In the genomic region with DNA sequence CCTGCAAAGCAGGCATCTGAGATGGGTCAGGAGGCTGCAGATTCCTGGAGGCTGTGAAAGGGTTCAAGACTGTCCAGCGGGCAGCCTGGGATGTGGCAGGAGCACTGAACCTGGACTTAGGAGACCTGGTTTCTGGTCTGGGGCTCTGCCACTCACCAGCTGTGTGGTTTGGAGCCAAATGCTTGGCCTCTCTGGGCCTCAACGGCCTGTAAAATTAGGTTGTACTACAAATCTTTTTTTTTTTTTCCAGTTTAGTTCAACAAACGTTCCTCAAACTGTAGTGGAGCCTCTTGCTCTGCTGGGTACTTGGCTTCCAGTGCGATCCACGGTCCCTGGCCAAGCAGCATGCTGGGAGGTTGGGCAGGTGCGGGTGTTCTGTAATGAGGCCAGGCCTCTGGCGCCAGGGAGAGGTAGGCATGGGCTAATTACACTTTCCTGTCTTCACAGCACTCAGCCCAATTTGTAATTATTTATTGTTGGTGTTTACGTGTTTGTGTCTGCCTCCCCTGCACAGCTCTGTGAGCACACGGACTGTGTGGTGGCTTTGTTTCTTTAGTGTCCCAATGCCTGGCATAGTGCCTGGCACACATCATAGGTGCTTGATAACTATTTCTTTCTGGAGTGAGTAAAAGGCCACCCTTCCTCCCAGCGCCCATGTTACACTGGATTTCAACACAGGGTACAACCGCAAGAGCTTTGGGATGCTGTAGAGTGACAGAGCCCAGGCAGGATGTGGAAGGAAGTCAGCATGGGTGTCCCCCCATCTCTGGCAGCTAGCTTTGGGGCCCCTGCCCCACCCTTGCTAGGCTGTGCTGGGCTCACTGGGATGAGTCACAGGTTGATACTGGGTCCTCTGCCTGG, we compare ENCODE assay signal across 10 cellular contexts. TPM values are rescaled to one million over a fixed set of nuclear protein-coding genes. Genes with fewer than 3 reads are reported as not detected.
DNase-seq lines count a peak whose midpoint lies in the region; ATAC-seq lines count a peak whose summit lies in the region.
"Had no signal": no experiment of that assay in that cellular context is flagged by ENCODE, and none has a peak within 500 bp of the region (broad histone marks: within the 10 kb centered on the region; RNA-seq: fewer than 3 reads in every experiment).

No MANE protein-coding gene starts in this region.

- no peak overlapping the region for H3K4me3 ChIP-seq in esophagus (ENCODE audit: low read depth in 1 of 2, low read length in 2 of 2)
- H3K4me3 ChIP-seq in aorta (ENCODE audit: low read length in 2 of 2), result no peak overlapping the region
- no peak overlapping the region for H3K4me3 ChIP-seq in effector memory CD4-positive, alpha-beta T cell (ENCODE audit: insufficient read depth, low read depth, low read length, poor library complexity, severe bottlenecking)

- 55 to 68% methylated on average over 11 of the region's 11 CpGs for WGBS in esophagus, 2 donors
- WGBS in aorta, 2 donors, result 69 to 71% methylated on average over 11 of the region's 11 CpGs

- H3K4me1 ChIP-seq in esophagus (ENCODE audit: control insufficient read depth in 2 of 2, insufficient read depth in 2 of 2, low read length in 1 of 2), result peaks cover 0 to 30% of the 10 kb centered on the region in 2 donors
- peaks cover 0 to 3% of the 10 kb centered on the region in 2 donors for H3K4me1 ChIP-seq in aorta (ENCODE audit: control insufficient read depth in 1 of 2, insufficient read depth in 2 of 2, low read length in 2 of 2)
- no peaks in the 10 kb centered on the region for H3K4me1 ChIP-seq in effector memory CD4-positive, alpha-beta T cell (ENCODE audit: control insufficient read depth, insufficient read depth, low read length, poor library complexity, severe bottlenecking)

- H3K27me3 ChIP-seq in esophagus (ENCODE audit: control insufficient read depth in 1 of 2, insufficient read depth in 2 of 2, low read length in 2 of 2) (no peaks in the 10 kb centered on the region), aorta (ENCODE audit: control insufficient read depth in 1 of 2, insufficient read depth in 2 of 2, low read length in 1 of 2) (no peaks in the 10 kb centered on the region)
- H3K27me3 ChIP-seq in effector memory CD4-positive, alpha-beta T cell (replicated peaks; ENCODE audit: control insufficient read depth, insufficient read depth, low read length, poor library complexity, severe bottlenecking), result no peaks in the 10 kb centered on the region

- peak; percentile 35 for DNase-seq in HCEC 1CT
- peak; percentile 68 for DNase-seq in NCI-H460 (ENCODE audit: extremely low read depth, low read depth)
- DNase-seq in sciatic nerve (ENCODE audit: low spot score), result no peak
- no peak for DNase-seq in aorta
- DNase-seq in effector memory CD4-positive, alpha-beta T cell, result no peak
- DNase-seq: activated B cell treated with CpG ODN at 0.5 μM for 24 hours, OCI-M1 had no signal

- ATAC-seq in sciatic nerve (peak; percentile 47), HG03280 (IDR thresholded peaks at IDR 0.05; ENCODE audit: unreplicated experiment) (no peak), GM18868 (IDR thresholded peaks at IDR 0.05; ENCODE audit: unreplicated experiment) (no peak), aorta (ENCODE audit: low FRiP score) (no peak)

- intact Hi-C loops in sciatic nerve (cut with DNase I), result no loop called here
- intact Hi-C loops in aorta (cut with DNase I), result no loop called here

- H3K36me3 ChIP-seq in esophagus (ENCODE audit: control insufficient read depth in 2 of 2, insufficient read depth in 2 of 2, low read length in 1 of 2) (no peaks in the 10 kb centered on the region), aorta (ENCODE audit: control insufficient read depth in 1 of 2, insufficient read depth in 2 of 2, low read length in 1 of 2) (no peaks in the 10 kb centered on the region)
- no peaks in the 10 kb centered on the region for H3K36me3 ChIP-seq in effector memory CD4-positive, alpha-beta T cell (ENCODE audit: control insufficient read depth, insufficient read depth, low read length)

- H3K9me3 ChIP-seq in esophagus (ENCODE audit: control insufficient read depth in 2 of 2, insufficient read depth in 1 of 2, low read depth in 1 of 2, low read length in 1 of 2) (no peaks in the 10 kb centered on the region), aorta (ENCODE audit: control insufficient read depth, low read length) (no peaks in the 10 kb centered on the region)
- no peaks in the 10 kb centered on the region for H3K9me3 ChIP-seq in effector memory CD4-positive, alpha-beta T cell (ENCODE audit: control insufficient read depth, low read length)

- H3K27ac ChIP-seq in esophagus (ENCODE audit: low read depth in 2 of 2, low read length in 1 of 2) (peak overlapping the region; percentile 21 to 44), aorta (ENCODE audit: low read depth in 1 of 2, low read length in 2 of 2) (no peak overlapping the region)
- H3K27ac ChIP-seq in effector memory CD4-positive, alpha-beta T cell (ENCODE audit: insufficient read depth, low read length, poor library complexity, severe bottlenecking), result no peak overlapping the region

RNA-seq across cellular contexts. Expression of a gene that starts 5.8 kb away (rescaled TPM):
- total RNA-seq in NCI-H460 (2014; rRNA removed; shearing (Covaris generic)), result 36.0 and 41.3 TPM in 2 replicates
- polyA plus RNA-seq in NCI-H460 (2014; cell fraction: nucleus; rRNA removed), result 10.6 and 17.5 TPM in 2 replicates
- polyA plus RNA-seq in esophagus (10 to 100 TPM; 40.9 to 53.9 TPM), aorta (under 1 TPM in 1 of 2 donors, not detected in 1; 0.20 TPM)
- total RNA-seq in sciatic nerve (0.13 TPM), aorta (under 1 TPM; 0.12 to 0.71 TPM)
- total RNA-seq: activated B cell treated with CpG ODN at 0.5 μM for 24 hours had no signal

RNA-seq across cellular contexts. Expression of a gene that starts 35.4 kb away (rescaled TPM):
- 23.1 and 25.5 TPM in 2 replicates for total RNA-seq in NCI-H460 (2014; rRNA removed; shearing (Covaris generic))
- polyA plus RNA-seq in NCI-H460 (2014; cell fraction: nucleus; rRNA removed), result 12.9 and 21.0 TPM in 2 replicates
- polyA plus RNA-seq in esophagus (100 to 1,000 TPM; 153 to 213 TPM), aorta (100 to 1,000 TPM in 1 of 2 donors, 10 to 100 TPM in 1; 82.6 to 110 TPM)
- total RNA-seq in sciatic nerve (4.0 TPM), aorta (10 to 100 TPM in 1 of 2 donors, 1 to 10 TPM in 1; 8.7 to 17.3 TPM)

Comparison
In these comparisons a context has a peak if more than half of its experiments do, and no peak if none do; other contexts are left out.
1. DNase-seq: peak in HCEC 1CT (single experiment) and NCI-H460 (single experiment); none in sciatic nerve (single experiment), aorta (0 of 2) and effector memory CD4-positive, alpha-beta T cell (0 of 3).
2. H3K27ac ChIP-seq: peak in esophagus (2 of 2); none in aorta (0 of 2) and effector memory CD4-positive, alpha-beta T cell (single experiment).
3. RNA of a gene that starts 5.8 kb away (total RNA-seq): 36.0 to 41.3 TPM in NCI-H460; 0.12 to 0.71 TPM in aorta and 0.13 TPM in sciatic nerve (single experiment); every median in the first group is over 10 times any median in the second.